1 cellular context compared by ENCODE assay signal in the genomic region with DNA sequence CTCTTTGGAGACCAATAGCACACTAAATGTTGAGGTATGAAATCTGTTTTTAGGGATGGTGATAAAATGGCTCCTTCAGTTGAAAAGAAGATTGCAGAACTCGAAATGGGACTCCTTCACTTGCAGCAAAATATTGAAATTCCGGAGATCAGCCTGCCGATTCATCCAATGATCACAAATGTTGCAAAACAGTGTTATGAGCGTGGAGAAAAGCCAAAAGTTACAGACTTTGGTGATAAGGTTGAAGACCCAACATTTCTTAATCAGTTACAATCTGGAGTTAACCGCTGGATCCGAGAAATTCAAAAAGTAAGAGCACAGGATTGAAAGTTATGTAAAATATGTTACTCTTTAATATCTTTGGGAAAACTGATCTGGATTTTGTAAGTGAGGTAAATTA.
TF ChIP-seq lines count a peak whose summit lies in the region.

No MANE protein-coding gene starts in this region.

TF ChIP-seq in HepG2, 621 proteins besides CTCF, POLR2A, EP300 and RAD21:
- TF ChIP-seq DBP (CRISPR knock-in tag; IDR thresholded peaks at IDR 0.05; ENCODE audit: not compliant biosample characterization): no peak
- TF ChIP-seq HOMEZ (CRISPR knock-in tag; IDR thresholded peaks at IDR 0.05; ENCODE audit: low read depth): no peak
- no peak for TF ChIP-seq ZNF20 (CRISPR knock-in tag; IDR thresholded peaks at IDR 0.05)
